In the genomic region with DNA sequence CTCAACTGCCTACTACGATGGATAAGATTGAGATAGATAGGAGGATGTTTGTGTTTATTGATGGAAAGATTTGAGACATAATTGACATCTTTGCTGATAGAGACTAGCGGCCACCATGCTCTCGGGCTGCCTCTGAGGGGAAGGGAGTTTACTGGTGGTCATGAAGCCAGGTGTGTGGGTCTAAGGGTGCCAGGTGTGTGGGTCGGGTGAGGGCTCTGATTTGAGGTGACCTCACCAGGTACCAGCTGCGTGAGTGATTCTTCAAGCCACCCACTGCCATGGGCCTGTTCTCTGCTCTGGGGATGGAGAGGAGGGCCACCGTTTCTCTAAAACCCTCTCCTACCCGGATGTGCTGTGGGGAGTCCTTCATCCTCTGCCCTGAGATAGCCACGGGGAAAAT, we compare ENCODE assay signal across 20 cellular contexts. TPM values are rescaled to one million over a fixed set of nuclear protein-coding genes. Genes with fewer than 3 reads are reported as not detected.
DNase-seq lines count a peak whose midpoint lies in the region; ATAC-seq and TF ChIP-seq lines count a peak whose summit lies in the region.
"Had no signal": no experiment of that assay in that cellular context is flagged by ENCODE, and none has a peak within 500 bp of the region (broad histone marks: within the 10 kb centered on the region; RNA-seq: fewer than 3 reads in every experiment).

No MANE protein-coding gene starts in this region.

- H3K4me3 ChIP-seq in DND-41 (ENCODE audit: low read depth in 1 of 2, low read length in 2 of 2) (peak overlapping the region; percentile 39 to 67; a peak in 3 of 4 replicates), upper lobe of left lung (no peak overlapping the region)
- H3K4me3 ChIP-seq: testis had no signal

- intact Hi-C loops in activated CD4-positive, alpha-beta T cell treated with anti-CD3 and anti-CD28 coated beads for 36 hours (cut with DNase I, micrococcal nuclease): loop anchor here (1.0 to 10.0 kb wide), 10 partner anchors 8 to 1042 kb away; a partner anchor contains a TSS

- no peak for ATAC-seq in activated CD4-positive, alpha-beta T cell treated with anti-CD3 and anti-CD28 coated beads for 36 hours
- ATAC-seq in DND-41 (ENCODE audit: insufficient read depth, low read depth) (no peak), GM18517 (IDR thresholded peaks at IDR 0.05; ENCODE audit: unreplicated experiment) (no peak), GM21423 (IDR thresholded peaks at IDR 0.05; ENCODE audit: unreplicated experiment) (no peak), upper lobe of left lung (ENCODE audit: low FRiP score in 2 of 2) (no peak)
- peak; percentile 20 for ATAC-seq in activated T-helper 17 cell treated with anti-CD3 and anti-CD28 coated beads, Interleukin-2, amount 50 U/mL, for 72 hours (replicated peaks)
- no peak for ATAC-seq in naive thymus-derived CD8-positive, alpha-beta T cell

- TF ChIP-seq EP300 in upper lobe of left lung (IDR thresholded peaks at IDR 0.05): no peak

- H3K27ac ChIP-seq in DND-41 (ENCODE audit: low read length) (peak overlapping the region; percentile 91), upper lobe of left lung (no peak overlapping the region)
- H3K27ac ChIP-seq: testis had no signal

- H3K27me3 ChIP-seq in DND-41 (ENCODE audit: insufficient read depth, low read length, poor library complexity): no peaks in the 10 kb centered on the region
- H3K27me3 ChIP-seq in upper lobe of left lung: no peaks in the 10 kb centered on the region
- H3K27me3 ChIP-seq: testis had no signal

- H3K27ac Mint-ChIP-seq in activated CD4-positive, alpha-beta T cell treated with anti-CD3 and anti-CD28 coated beads for 36 hours: peak overlapping the region; percentile 98
- peak overlapping the region; percentile 96 for H3K27ac Mint-ChIP-seq in activated T-helper 17 cell treated with anti-CD3 and anti-CD28 coated beads, Interleukin-2, amount 50 U/mL, for 72 hours
- H3K27ac Mint-ChIP-seq in naive thymus-derived CD8-positive, alpha-beta T cell: peak overlapping the region; percentile 94 to 99 (median 97)
- H3K27ac Mint-ChIP-seq: activated B cell treated with CpG ODN at 0.5 μM for 24 hours, naive B cell had no signal

- CTCF ChIA-PET in activated CD4-positive, alpha-beta T cell treated with anti-CD3 and anti-CD28 coated beads for 36 hours (lab: Charles Lee): no interaction called here

- TF ChIP-seq CTCF in DND-41 (IDR thresholded peaks at IDR 0.05; ENCODE audit: borderline replicate concordance, extremely low read depth, low read length, poor library complexity, severe bottlenecking): no peak
- TF ChIP-seq CTCF in upper lobe of left lung (IDR thresholded peaks at IDR 0.05): no peak

- H2AFZ ChIP-seq in DND-41 (ENCODE audit: low read depth, low read length): peak overlapping the region; percentile 54; the same call in 1 of the 2 replicates

- peaks cover 94% of the 10 kb centered on the region for H3K79me2 ChIP-seq in DND-41 (ENCODE audit: insufficient read depth, low read length)

- 66 to 78% methylated on average over 7 to 8 of the region's 8 CpGs for WGBS in upper lobe of left lung, 2 donors

- peaks cover 60% of the 10 kb centered on the region for H3K36me3 Mint-ChIP-seq in activated CD4-positive, alpha-beta T cell treated with anti-CD3 and anti-CD28 coated beads for 36 hours (ENCODE audit: low read depth)
- peaks cover 65% of the 10 kb centered on the region for H3K36me3 Mint-ChIP-seq in activated T-helper 17 cell treated with anti-CD3 and anti-CD28 coated beads, Interleukin-2, amount 50 U/mL, for 72 hours (ENCODE audit: low read depth)
- H3K36me3 Mint-ChIP-seq in naive thymus-derived CD8-positive, alpha-beta T cell: peaks cover 13 to 28% (median 26%) of the 10 kb centered on the region in 3 donors

- no peak for TF ChIP-seq POLR2A in upper lobe of left lung (IDR thresholded peaks at IDR 0.05)

- POLR2A ChIA-PET in activated CD4-positive, alpha-beta T cell treated with anti-CD3 and anti-CD28 coated beads for 36 hours (lab: Charles Lee): interaction anchor here (4.0 kb wide), 1 partner anchor 14 kb away, joined by 15 read pairs; no protein-coding TSS in a partner anchor
- POLR2A ChIA-PET in naive thymus-derived CD8-positive, alpha-beta T cell (lab: Charles Lee): interaction anchor here (0.8 to 9.4 kb wide), 2 partner anchors 14 kb away, joined by 3 to 273 read pairs; no protein-coding TSS in a partner anchor

- peak overlapping the region; percentile 89 for H3K9ac ChIP-seq in DND-41 (ENCODE audit: low read depth, low read length)

- no peak for DNase-seq in activated CD4-positive, alpha-beta T cell treated with anti-CD3 and anti-CD28 coated beads for 36 hours
- no peak for DNase-seq in activated CD4-positive, alpha-beta T cell treated with anti-CD3 and anti-CD28 coated beads, Interleukin-2, amount 50 U/mL, for 1 hour
- DNase-seq in DND-41 (no peak), upper lobe of left lung (no peak)
- DNase-seq in naive thymus-derived CD8-positive, alpha-beta T cell: no peak
- DNase-seq: activated B cell treated with CpG ODN at 0.5 μM for 24 hours, C1 segment of cervical spinal cord, Kasumi-1, naive B cell, NCI-H2171, SIG-M5, testis had no signal

- peaks cover 36% of the 10 kb centered on the region for H3K4me1 Mint-ChIP-seq in activated CD4-positive, alpha-beta T cell treated with anti-CD3 and anti-CD28 coated beads for 36 hours
- peaks cover 31% of the 10 kb centered on the region for H3K4me1 Mint-ChIP-seq in activated T-helper 17 cell treated with anti-CD3 and anti-CD28 coated beads, Interleukin-2, amount 50 U/mL, for 72 hours
- peaks cover 36 to 62% (median 48%) of the 10 kb centered on the region in 4 donors for H3K4me1 Mint-ChIP-seq in naive thymus-derived CD8-positive, alpha-beta T cell
- H3K4me1 Mint-ChIP-seq: naive B cell had no signal

- peak overlapping the region; percentile 79 for H3K4me2 ChIP-seq in DND-41 (ENCODE audit: insufficient read depth, low read length)

- peaks cover 14% of the 10 kb centered on the region; the same call in 1 of the 2 replicates for H4K20me1 ChIP-seq in DND-41 (ENCODE audit: insufficient read depth, low read length)

- peak overlapping the region; percentile 99 for H3K4me3 Mint-ChIP-seq in activated CD4-positive, alpha-beta T cell treated with anti-CD3 and anti-CD28 coated beads for 36 hours
- H3K4me3 Mint-ChIP-seq in activated T-helper 17 cell treated with anti-CD3 and anti-CD28 coated beads, Interleukin-2, amount 50 U/mL, for 72 hours: peak overlapping the region; percentile 85
- peak overlapping the region; percentile 86 to 99 (median 96) for H3K4me3 Mint-ChIP-seq in naive thymus-derived CD8-positive, alpha-beta T cell
- H3K4me3 Mint-ChIP-seq: activated B cell treated with CpG ODN at 0.5 μM for 24 hours, naive B cell had no signal

- H3K9me3 ChIP-seq in DND-41 (ENCODE audit: insufficient read depth, low read length, severe bottlenecking) (peaks cover 4% of the 10 kb centered on the region), upper lobe of left lung (no peaks in the 10 kb centered on the region)
- H3K9me3 ChIP-seq: testis had no signal

- H3K27me3 Mint-ChIP-seq in activated CD4-positive, alpha-beta T cell treated with anti-CD3 and anti-CD28 coated beads for 36 hours: no peaks in the 10 kb centered on the region
- no peaks in the 10 kb centered on the region for H3K27me3 Mint-ChIP-seq in activated T-helper 17 cell treated with anti-CD3 and anti-CD28 coated beads, Interleukin-2, amount 50 U/mL, for 72 hours
- H3K27me3 Mint-ChIP-seq in naive thymus-derived CD8-positive, alpha-beta T cell: no peaks in the 10 kb centered on the region

- H3K36me3 ChIP-seq in DND-41 (ENCODE audit: insufficient read depth, low read length) (peaks cover 52% of the 10 kb centered on the region), upper lobe of left lung (no peaks in the 10 kb centered on the region)

- peaks cover 66% of the 10 kb centered on the region for H3K4me1 ChIP-seq in DND-41 (ENCODE audit: insufficient read depth, low read length)
- peaks cover 0 to 2% (median 0%) of the 10 kb centered on the region in 4 donors for H3K4me1 ChIP-seq in upper lobe of left lung
- H3K4me1 ChIP-seq: testis had no signal

- peaks cover 4% of the 10 kb centered on the region for H3K9me3 Mint-ChIP-seq in activated CD4-positive, alpha-beta T cell treated with anti-CD3 and anti-CD28 coated beads for 36 hours (ENCODE audit: low read depth)
- H3K9me3 Mint-ChIP-seq in activated T-helper 17 cell treated with anti-CD3 and anti-CD28 coated beads, Interleukin-2, amount 50 U/mL, for 72 hours: peaks cover 2% of the 10 kb centered on the region
- H3K9me3 Mint-ChIP-seq in naive thymus-derived CD8-positive, alpha-beta T cell: peaks cover 0 to 4% (median 2%) of the 10 kb centered on the region in 9 donors

RNA-seq across cellular contexts. Expression of a gene that starts 3.1 kb away (rescaled TPM):
- total RNA-seq in activated CD4-positive, alpha-beta T cell treated with anti-CD3 and anti-CD28 coated beads for 36 hours: 10 to 100 TPM; 37.3 to 39.0 TPM
- 10 to 100 TPM; 28.3 to 42.1 TPM for total RNA-seq in activated T-helper 17 cell treated with anti-CD3 and anti-CD28 coated beads, Interleukin-2, amount 50 U/mL, for 72 hours
- 10 to 100 TPM; 91.6 to 99.6 TPM for total RNA-seq in naive thymus-derived CD8-positive, alpha-beta T cell
- polyA plus RNA-seq in naive thymus-derived CD8-positive, alpha-beta T cell: 10 to 100 TPM; 32.8 to 75.3 (median 53.9) TPM
- 1 to 10 TPM in 5 of 6 donors, not detected in 1; 1.4 to 7.3 (median 2.9) TPM for total RNA-seq in upper lobe of left lung
- total RNA-seq: activated B cell treated with CpG ODN at 0.5 μM for 24 hours, chondrocyte, HT1080 had no signal
- polyA plus RNA-seq: keratinocyte had no signal

RNA-seq across cellular contexts. Expression of a gene that starts 11.0 kb away (rescaled TPM):
- total RNA-seq in activated CD4-positive, alpha-beta T cell treated with anti-CD3 and anti-CD28 coated beads for 36 hours: 100 to 1,000 TPM in 1 of 2 experiments, 10 to 100 TPM in 1; 99.1 to 113 TPM
- 100 to 1,000 TPM in 1 of 2 donors, 10 to 100 TPM in 1; 24.0 to 163 TPM for total RNA-seq in activated T-helper 17 cell treated with anti-CD3 and anti-CD28 coated beads, Interleukin-2, amount 50 U/mL, for 72 hours
- total RNA-seq in naive thymus-derived CD8-positive, alpha-beta T cell: 1 to 10 TPM; 2.2 to 2.9 TPM
- polyA plus RNA-seq in naive thymus-derived CD8-positive, alpha-beta T cell: 1 to 10 TPM in 1 of 3 donors, under 1 TPM in 1, not detected in 1; 0.89 to 1.4 TPM
- 10 to 100 TPM in 1 of 6 donors, 1 to 10 TPM in 5; 3.5 to 12.5 (median 5.8) TPM for total RNA-seq in upper lobe of left lung
- total RNA-seq: activated B cell treated with CpG ODN at 0.5 μM for 24 hours, chondrocyte, HT1080 had no signal
- polyA plus RNA-seq: keratinocyte had no signal

RNA-seq across cellular contexts. Expression of a gene that starts 40.5 kb away (rescaled TPM):
- not detected for total RNA-seq in activated CD4-positive, alpha-beta T cell treated with anti-CD3 and anti-CD28 coated beads for 36 hours
- total RNA-seq in activated T-helper 17 cell treated with anti-CD3 and anti-CD28 coated beads, Interleukin-2, amount 50 U/mL, for 72 hours: not detected
- not detected for total RNA-seq in naive thymus-derived CD8-positive, alpha-beta T cell
- not detected for polyA plus RNA-seq in naive thymus-derived CD8-positive, alpha-beta T cell
- under 1 TPM in 2 of 6 donors, not detected in 4; 0.72 to 0.84 TPM for total RNA-seq in upper lobe of left lung
- total RNA-seq: activated B cell treated with CpG ODN at 0.5 μM for 24 hours; aorta; chondrocyte; HT1080; T-helper 2 cell treated with Interferon-gamma antibody and Interleukin-4, amounts not matched to agents 100 ng/mL and 5 ng/mL, for 36 hours; testis had no signal
- polyA plus RNA-seq: keratinocyte had no signal

RNA-seq across cellular contexts. Expression of a gene that starts 56.1 kb away (rescaled TPM):
- not detected for total RNA-seq in activated CD4-positive, alpha-beta T cell treated with anti-CD3 and anti-CD28 coated beads for 36 hours
- total RNA-seq in activated T-helper 17 cell treated with anti-CD3 and anti-CD28 coated beads, Interleukin-2, amount 50 U/mL, for 72 hours: not detected
- not detected for total RNA-seq in naive thymus-derived CD8-positive, alpha-beta T cell
- polyA plus RNA-seq in naive thymus-derived CD8-positive, alpha-beta T cell: not detected
- not detected for total RNA-seq in upper lobe of left lung
- total RNA-seq: activated B cell treated with CpG ODN at 0.5 μM for 24 hours; aorta; chondrocyte; HT1080; T-helper 2 cell treated with Interferon-gamma antibody and Interleukin-4, amounts not matched to agents 100 ng/mL and 5 ng/mL, for 36 hours; testis had no signal
- polyA plus RNA-seq: keratinocyte had no signal

Comparison
In these comparisons a context has a peak if more than half of its experiments do, and no peak if none do; other contexts are left out.
1. H3K4me3 ChIP-seq: peak in DND-41 (2 of 2); none in upper lobe of left lung (0 of 4).
2. Peak in every context shown above with its lines, with median percentiles within 50 percentile points of each other: H3K27ac Mint-ChIP-seq and H3K4me3 Mint-ChIP-seq.